27 cellular contexts compared by ENCODE assay signal in the genomic region with DNA sequence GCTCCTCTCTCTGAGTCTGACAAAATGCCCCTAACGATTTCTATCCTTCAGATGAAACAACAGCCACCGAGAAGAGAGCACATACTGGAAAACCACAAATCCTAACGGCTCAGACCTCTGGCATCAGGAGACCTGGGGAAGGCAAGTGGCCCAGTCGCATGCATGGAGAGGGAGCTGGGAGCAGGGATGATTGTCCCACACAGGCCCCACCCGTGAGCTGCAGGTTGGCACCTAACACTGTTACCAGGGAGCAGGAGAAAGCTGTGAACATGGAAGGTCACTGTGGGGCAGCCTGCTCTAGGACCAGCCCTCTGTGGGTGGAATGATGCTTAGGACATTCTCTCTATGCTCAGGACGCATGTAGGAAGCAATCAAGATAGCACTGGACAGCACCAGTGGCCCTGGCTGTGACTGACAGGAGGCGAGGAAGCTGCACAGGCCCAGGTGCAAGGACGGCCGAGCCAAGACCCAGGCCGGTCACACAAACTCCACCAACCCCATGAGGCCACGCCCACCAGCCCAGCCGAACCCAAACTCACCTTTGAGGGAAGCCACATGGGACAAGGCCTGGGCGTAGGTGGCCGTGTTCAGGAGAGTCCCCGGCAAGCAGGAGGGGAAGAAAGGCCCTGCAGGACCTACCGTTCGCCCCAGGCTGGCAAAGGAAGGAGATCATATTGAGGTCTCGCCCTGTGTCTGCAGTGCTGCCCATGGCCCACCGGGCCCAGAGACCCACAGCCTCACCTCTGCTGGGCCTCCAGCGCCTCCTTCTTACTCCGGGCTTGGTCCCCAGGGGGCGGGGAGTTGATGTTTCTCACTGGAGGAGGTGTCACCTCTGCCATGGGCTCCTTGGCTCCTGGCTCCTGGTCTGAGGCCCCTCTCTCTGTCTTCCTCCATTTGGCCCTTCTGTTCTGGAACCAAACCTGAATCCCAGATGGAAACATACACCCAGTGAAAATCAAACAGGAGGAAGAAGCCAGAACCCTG. TPM values are rescaled to one million over a fixed set of nuclear protein-coding genes. Genes with fewer than 3 reads are reported as not detected.
"Had no signal": no experiment of that assay in that cellular context is flagged by ENCODE, and none has a peak within 500 bp of the region (broad histone marks: within the 10 kb centered on the region; RNA-seq: fewer than 3 reads in every experiment).

No MANE protein-coding gene starts in this region.

- FAIRE-seq: islet of Langerhans had no signal

- H3K4me1 Mint-ChIP-seq: activated CD4-positive, alpha-beta T cell treated with anti-CD3 and anti-CD28 coated beads for 36 hours; activated naive CD4-positive, alpha-beta T cell treated with anti-CD3 and anti-CD28 coated beads, Interleukin-2, amount 10 ng/mL, durations not matched to agents 7 days and 5 days; activated naive CD8-positive, alpha-beta T cell treated with anti-CD3 and anti-CD28 coated beads, Interleukin-2, amount 50 U/mL, for 24 hours; activated T-helper 17 cell treated with anti-CD3 and anti-CD28 coated beads, Interleukin-2, amount 50 U/mL, for 72 hours; endodermal cell; natural killer cell had no signal

- H3K9me3 ChIP-seq: neutrophil, stomach, testis had no signal

- H3K4me3 Mint-ChIP-seq: activated CD4-positive, alpha-beta T cell treated with anti-CD3 and anti-CD28 coated beads for 36 hours; activated naive CD4-positive, alpha-beta T cell treated with anti-CD3 and anti-CD28 coated beads, Interleukin-2, amount 10 ng/mL, durations not matched to agents 7 days and 5 days; activated naive CD8-positive, alpha-beta T cell treated with anti-CD3 and anti-CD28 coated beads, Interleukin-2, amount 50 U/mL, for 24 hours; activated T-helper 17 cell treated with anti-CD3 and anti-CD28 coated beads, Interleukin-2, amount 50 U/mL, for 72 hours; brain; endodermal cell; natural killer cell; type B pancreatic cell had no signal

- H3K9me3 Mint-ChIP-seq: activated naive CD4-positive, alpha-beta T cell treated with anti-CD3 and anti-CD28 coated beads, Interleukin-2, amount 10 ng/mL, durations not matched to agents 7 days and 5 days; activated naive CD8-positive, alpha-beta T cell treated with anti-CD3 and anti-CD28 coated beads, Interleukin-2, amount 50 U/mL, for 24 hours; activated T-helper 17 cell treated with anti-CD3 and anti-CD28 coated beads, Interleukin-2, amount 50 U/mL, for 72 hours; brain; endodermal cell; natural killer cell; type B pancreatic cell had no signal

- H2AFZ ChIP-seq: parathyroid adenoma had no signal

- DNase-seq: activated CD4-positive, alpha-beta T cell treated with anti-CD3 and anti-CD28 coated beads for 36 hours; activated CD4-positive, alpha-beta T cell treated with anti-CD3 and anti-CD28 coated beads, Interleukin-2, amount 50 U/mL, for 48 hours; activated naive CD4-positive, alpha-beta T cell treated with anti-CD3 and anti-CD28 coated beads, Interleukin-2, amount 10 ng/mL, durations not matched to agents 7 days and 5 days; activated naive CD8-positive, alpha-beta T cell treated with anti-CD3 and anti-CD28 coated beads, Interleukin-2, amount 50 U/mL, for 24 hours; anterior cingulate cortex; caudate nucleus; endodermal cell; erythroblast; foreskin melanocyte; glutamatergic neuron; hippocampal formation; left colon; natural killer cell; stimulated activated CD4-positive, alpha-beta T cell treated with anti-CD3 and anti-CD28 coated beads, Interleukin-15, amount 100 ng/mL, for 24 hours; stimulated activated CD4-positive, alpha-beta T cell treated with anti-CD3 and anti-CD28 coated beads, Interleukin-2, amount 100 ng/mL, for 48 hours; stomach; T-helper 2 cell; testis had no signal

- ATAC-seq: activated CD4-positive, alpha-beta T cell treated with anti-CD3 and anti-CD28 coated beads for 36 hours; activated naive CD8-positive, alpha-beta T cell treated with anti-CD3 and anti-CD28 coated beads, Interleukin-2, amount 50 U/mL, for 24 hours; activated T-helper 17 cell treated with anti-CD3 and anti-CD28 coated beads, Interleukin-2, amount 50 U/mL, for 72 hours; left colon; natural killer cell had no signal

- H3K4me3 ChIP-seq: lung, skin epidermis, stomach, testis had no signal

- H3K27ac Mint-ChIP-seq: activated CD4-positive, alpha-beta T cell treated with anti-CD3 and anti-CD28 coated beads for 36 hours; activated naive CD4-positive, alpha-beta T cell treated with anti-CD3 and anti-CD28 coated beads, Interleukin-2, amount 10 ng/mL, durations not matched to agents 7 days and 5 days; activated naive CD8-positive, alpha-beta T cell treated with anti-CD3 and anti-CD28 coated beads, Interleukin-2, amount 50 U/mL, for 24 hours; activated T-helper 17 cell treated with anti-CD3 and anti-CD28 coated beads, Interleukin-2, amount 50 U/mL, for 72 hours; brain; endodermal cell; natural killer cell; type B pancreatic cell had no signal

- H3K36me3 Mint-ChIP-seq: activated naive CD4-positive, alpha-beta T cell treated with anti-CD3 and anti-CD28 coated beads, Interleukin-2, amount 10 ng/mL, durations not matched to agents 7 days and 5 days; brain; natural killer cell; type B pancreatic cell had no signal

- H3K27me3 ChIP-seq: testis had no signal

- H3K79me2 ChIP-seq: parathyroid adenoma had no signal

- H3K27ac ChIP-seq: neutrophil, parathyroid adenoma, skin epidermis, stomach, testis had no signal

- H3K4me1 ChIP-seq: parathyroid adenoma, stomach, testis had no signal

- H3K36me3 ChIP-seq: neutrophil, stomach had no signal

- H3K9ac ChIP-seq: parathyroid adenoma had no signal

RNA-seq across cellular contexts. Expression of gene DRGX, which starts 9.7 kb away (rescaled TPM):
- total RNA-seq: activated CD4-positive, alpha-beta T cell treated with anti-CD3 and anti-CD28 coated beads for 36 hours; activated T-helper 17 cell treated with anti-CD3 and anti-CD28 coated beads, Interleukin-2, amount 50 U/mL, for 72 hours; endodermal cell; lung; natural killer cell; renal cortical epithelial cell; stomach; testis had no signal
- polyA plus RNA-seq: stomach had no signal
